9 cellular contexts compared by ENCODE assay signal in the genomic region with DNA sequence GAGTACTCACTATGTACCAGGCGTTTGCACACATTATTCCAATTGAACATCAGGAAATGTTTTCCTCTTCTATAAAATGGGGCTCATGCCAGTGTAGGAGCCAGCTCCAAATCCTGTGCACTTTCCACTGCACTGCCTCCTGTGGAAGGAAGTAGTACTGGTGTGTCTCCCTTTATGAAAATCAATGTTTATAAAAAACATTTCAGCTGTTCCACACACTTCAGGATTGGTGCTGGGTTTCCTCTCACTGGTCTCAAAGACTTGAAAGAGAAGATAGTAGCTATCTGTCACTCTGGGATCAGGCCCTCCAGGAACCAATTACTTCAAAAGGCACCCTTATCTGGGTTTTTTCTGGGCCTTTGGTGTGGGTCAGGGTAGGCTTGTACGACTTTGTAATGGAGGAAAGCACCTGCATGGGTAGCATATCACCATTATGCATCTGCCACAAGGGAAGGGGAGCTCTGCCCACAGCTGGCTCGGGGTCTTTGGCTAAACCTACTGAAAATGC. TPM values are rescaled to one million over a fixed set of nuclear protein-coding genes. Genes with fewer than 3 reads are reported as not detected.
DNase-seq lines count a peak whose midpoint lies in the region; ATAC-seq and TF ChIP-seq lines count a peak whose summit lies in the region.
"Had no signal": no experiment of that assay in that cellular context is flagged by ENCODE, and none has a peak within 500 bp of the region (broad histone marks: within the 10 kb centered on the region; RNA-seq: fewer than 3 reads in every experiment).

No MANE protein-coding gene starts in this region.

- H3K36me3 ChIP-seq in mammary epithelial cell (ENCODE audit: insufficient read depth, low read length) (peaks cover 16% of the 10 kb centered on the region), uterus (no peaks in the 10 kb centered on the region)

- CTCF ChIA-PET in Calu3 (lab: Charles Lee): no interaction called here
- CTCF ChIA-PET in mammary epithelial cell (lab: Charles Lee; ENCODE audit: low non-redundant PET): interaction anchor here (0.7 to 1.1 kb wide), 2 partner anchors 48 to 623 kb away, joined by 3 read pairs; no protein-coding TSS in a partner anchor

- peaks cover 4% of the 10 kb centered on the region for H3K36me3 Mint-ChIP-seq in Calu3 (ENCODE audit: insufficient read depth, unreplicated experiment)
- H3K36me3 Mint-ChIP-seq in naive B cell: peaks cover 34 to 40% of the 10 kb centered on the region in 2 donors

- H3K4me1 Mint-ChIP-seq in Calu3 (ENCODE audit: low read depth, unreplicated experiment) (no peaks in the 10 kb centered on the region), naive B cell (peaks cover 5 to 9% (median 6%) of the 10 kb centered on the region in 3 donors)

- H4K20me1 ChIP-seq in mammary epithelial cell (ENCODE audit: insufficient read depth, low read length): no peaks in the 10 kb centered on the region

- in situ Hi-C loops in mammary epithelial cell (cut with MboI; ENCODE audit: low sequenced_read_pairs in 2 of 2): no loop called here
- in situ Hi-C loops in G401 (cut with HindIII; ENCODE audit: low sequenced_read_pairs): no loop called here

- no TSS peak for BruUV-seq in Calu3 (replicated peaks; lab: Mats Ljungman, UMichigan)
- no TSS peak for BruUV-seq in mammary epithelial cell (replicated peaks; lab: Mats Ljungman, UMichigan)

- dilution Hi-C loops in mammary epithelial cell (cut with HindIII; ENCODE audit: low sequenced_read_pairs): no loop called here

- H3K27ac ChIP-seq in mammary epithelial cell (ENCODE audit: insufficient read depth, low read depth, low read length) (no peak overlapping the region), uterus (no peak overlapping the region)

- ATAC-seq in naive B cell (ENCODE audit: low read depth in 2 of 2) (peak; percentile 40 to 51), HG02852 (IDR thresholded peaks at IDR 0.05; ENCODE audit: unreplicated experiment) (no peak), HG03565 (IDR thresholded peaks at IDR 0.05; ENCODE audit: unreplicated experiment) (no peak)

- H3K4me3 Mint-ChIP-seq in Calu3 (ENCODE audit: low read depth, unreplicated experiment): no peak overlapping the region
- H3K4me3 Mint-ChIP-seq in naive B cell: no peak overlapping the region

- H3K4me3 ChIP-seq in LNCaP clone FGC (ENCODE audit: low read depth, low read length) (no peak overlapping the region), mammary epithelial cell (replicated peaks in 1 of 3; ENCODE audit: insufficient read depth in 1 of 3, low read depth in 2 of 3, low read length in 3 of 3) (no peak overlapping the region), uterus (no peak overlapping the region)

- intact Hi-C loops in Calu3 (cut with micrococcal nuclease; ENCODE audit: unreplicated experiment) (no loop called here), mammary epithelial cell (cut with micrococcal nuclease) (loop anchor here (2.0 to 5.0 kb wide), 2 partner anchors 30 to 62 kb away; no protein-coding TSS in a partner anchor), uterus (cut with DNase I; ENCODE audit: low total_unique reads) (no loop called here)

- no peaks in the 10 kb centered on the region for H3K9me3 Mint-ChIP-seq in Calu3 (ENCODE audit: low read depth, unreplicated experiment)
- no peaks in the 10 kb centered on the region for H3K9me3 Mint-ChIP-seq in naive B cell

- TF ChIP-seq CTCF in Calu3 (IDR thresholded peaks at IDR 0.05; ENCODE audit: unreplicated experiment) (no peak), LNCaP clone FGC (IDR thresholded peaks at IDR 0.05; ENCODE audit: control insufficient read depth, extremely low read depth, insufficient read depth) (peak; percentile 56), mammary epithelial cell (conservative IDR thresholded peaks at IDR 0.05 in 1 of 2, IDR thresholded peaks at IDR 0.05 in 1 of 2; ENCODE audit: extremely low read depth in 1 of 2, insufficient read depth in 1 of 2, low read depth in 1 of 2, low read length in 2 of 2) (peak; percentile 51), uterus (IDR thresholded peaks at IDR 0.05) (peak in 1 of 4 experiments; percentile 16)

- H3K79me2 ChIP-seq in mammary epithelial cell (ENCODE audit: insufficient read depth, low read length): no peaks in the 10 kb centered on the region

- H3K9me3 ChIP-seq in mammary epithelial cell (replicated peaks; ENCODE audit: insufficient read depth, low read length) (no peaks in the 10 kb centered on the region), uterus (no peaks in the 10 kb centered on the region)

- H3K4me1 ChIP-seq in mammary epithelial cell (ENCODE audit: insufficient read depth, low read length) (no peaks in the 10 kb centered on the region), uterus (no peaks in the 10 kb centered on the region)

- TF ChIP-seq POLR2A in uterus (IDR thresholded peaks at IDR 0.05): no peak

- H3K27me3 Mint-ChIP-seq in Calu3 (ENCODE audit: unreplicated experiment) (no peaks in the 10 kb centered on the region), naive B cell (no peaks in the 10 kb centered on the region)

- H3K27ac Mint-ChIP-seq in Calu3 (ENCODE audit: unreplicated experiment) (no peak overlapping the region), naive B cell (peak overlapping the region in 5 of 6 donors; percentile 43 to 69 (median 60))

- H2AFZ ChIP-seq in mammary epithelial cell (ENCODE audit: low read depth, low read length): no peak overlapping the region

- no peak overlapping the region for H3K9ac ChIP-seq in mammary epithelial cell (ENCODE audit: insufficient read depth, low read length)

- peak; percentile 4 for DNase-seq in Calu3
- no peak for DNase-seq in LNCaP clone FGC (ENCODE audit: low read depth)
- DNase-seq in mammary epithelial cell: no peak
- no peak for DNase-seq in naive B cell
- no peak for DNase-seq in uterus
- no peak for DNase-seq in G401 (ENCODE audit: low spot score)
- DNase-seq: amygdala had no signal

- WGBS in mammary epithelial cell (ENCODE audit: low coverage, missing lambda C conversion rate): 69% methylated on average over 3 of the region's 3 CpGs

- H3K4me2 ChIP-seq in mammary epithelial cell (ENCODE audit: insufficient read depth, low read depth, low read length): no peak overlapping the region

- H3K27me3 ChIP-seq in mammary epithelial cell (ENCODE audit: insufficient read depth, low read length) (no peaks in the 10 kb centered on the region), uterus (no peaks in the 10 kb centered on the region)

RNA-seq across cellular contexts. Expression of gene RAB14, which starts 32.5 kb away (rescaled TPM):
- total RNA-seq in Calu3 (2022) (42.5 and 44.2 TPM in 2 replicates), mammary epithelial cell (10 to 100 TPM; 27.5 to 74.6 TPM), uterus (10 to 100 TPM; 13.6 to 69.0 (median 52.9) TPM)
- polyA plus RNA-seq in mammary epithelial cell (24.7 TPM), naive B cell (ENCODE audit: low read depth in 6 of 6) (10 to 100 TPM; 42.2 to 49.1 (median 44.8) TPM)
- 33.8 TPM for polyA minus RNA-seq in mammary epithelial cell
- total RNA-seq in G401 (2014; rRNA removed; shearing (Covaris generic)): 23.8 and 32.8 TPM in 2 replicates

Comparison
In these comparisons a context has a peak if more than half of its experiments do, and no peak if none do; other contexts are left out.
1. ATAC-seq: peak in naive B cell (2 of 2); none in HG02852 (single experiment) and HG03565 (single experiment).